Comparison of ENCODE assay signal across 13 cellular contexts in genomic region chr6:26321005-26321404, GRCh38. TPM values are rescaled to one million over a fixed set of nuclear protein-coding genes. Genes with fewer than 3 reads are reported as not detected.
A peak's percentile ranks its signal among the peaks of the same experiment; 100 is the strongest.
DNase-seq lines count a peak whose midpoint lies in the region; ATAC-seq and TF ChIP-seq lines count a peak whose summit lies in the region.
"Had no signal": no experiment of that assay in that cellular context is flagged by ENCODE, and none has a peak within 500 bp of the region (broad histone marks: within the 10 kb centered on the region; RNA-seq: fewer than 3 reads in every experiment).

No MANE protein-coding gene starts in this region.

- H3K27me3 ChIP-seq in CD4-positive, alpha-beta T cell (ENCODE audit: control insufficient read depth, insufficient read depth, low read length), result no peaks in the 10 kb centered on the region
- H3K27me3 ChIP-seq: testis had no signal

- TF ChIP-seq CTCF in 22Rv1 (IDR thresholded peaks at IDR 0.05), result no peak
- no peak for TF ChIP-seq CTCF in CD4-positive, alpha-beta T cell (IDR thresholded peaks at IDR 0.05)

- H3K27ac ChIP-seq in 22Rv1, result peak overlapping the region; percentile 89
- no peak overlapping the region for H3K27ac ChIP-seq in CD4-positive, alpha-beta T cell (ENCODE audit: low read depth, low read length)
- peak overlapping the region; percentile 67 for H3K27ac ChIP-seq in KOPT-K1 (ENCODE audit: low read depth, low read length, poor library complexity, severe bottlenecking)

- TF ChIP-seq POLR2A in GM18505 (IDR thresholded peaks at IDR 0.05; ENCODE audit: borderline replicate concordance, extremely low read depth, insufficient read depth, insufficient read length), result no peak

- no peaks in the 10 kb centered on the region for H3K9me3 ChIP-seq in CD4-positive, alpha-beta T cell (ENCODE audit: control insufficient read depth, low read length)
- H3K9me3 ChIP-seq in KOPT-K1 (ENCODE audit: insufficient read depth, low read length, poor library complexity, severe bottlenecking), result no peaks in the 10 kb centered on the region
- H3K9me3 ChIP-seq: gastroesophageal sphincter, testis had no signal

- intact Hi-C loops in CD4-positive, alpha-beta T cell (cut with DNase I, micrococcal nuclease), result loop anchor here in 1 of 2 experiments (5.0 to 10.0 kb wide), 2 partner anchors 34 to 974 kb away; a partner anchor contains a TSS

- H3K36me3 ChIP-seq in KOPT-K1 (ENCODE audit: insufficient read depth, low read length), result no peaks in the 10 kb centered on the region
- H3K36me3 ChIP-seq: gastroesophageal sphincter had no signal

- POLR2A ChIA-PET in CD4-positive, alpha-beta T cell (lab: Charles Lee), result interaction anchor here (0.6 to 3.6 kb wide), 3 partner anchors 10 to 71 kb away, joined by 3 to 25 read pairs (median 18); a partner anchor contains a TSS

- ATAC-seq in CD4-positive, alpha-beta T cell (ENCODE audit: poor library complexity), result no peak
- ATAC-seq in HG03442 (IDR thresholded peaks at IDR 0.05; ENCODE audit: unreplicated experiment) (no peak), GM18505 (IDR thresholded peaks at IDR 0.05; ENCODE audit: unreplicated experiment) (no peak)
- ATAC-seq: gastroesophageal sphincter; naive thymus-derived CD8-positive, alpha-beta T cell had no signal

- H3K9me3 Mint-ChIP-seq in CD4-positive, alpha-beta T cell, result peaks cover 4% of the 10 kb centered on the region
- H3K9me3 Mint-ChIP-seq in activated naive CD8-positive, alpha-beta T cell treated with anti-CD3 and anti-CD28 coated beads for 36 hours, result no peaks in the 10 kb centered on the region

- CTCF ChIA-PET in CD4-positive, alpha-beta T cell (lab: Charles Lee), result interaction anchor here (3.1 kb wide), 1 partner anchor 21 kb away, joined by 10 read pairs; no protein-coding TSS in a partner anchor

- H3K27me3 Mint-ChIP-seq in CD4-positive, alpha-beta T cell, result peaks cover 27% of the 10 kb centered on the region
- H3K27me3 Mint-ChIP-seq in activated naive CD8-positive, alpha-beta T cell treated with anti-CD3 and anti-CD28 coated beads for 36 hours, result peaks cover 50% of the 10 kb centered on the region

- DNase-seq in CD4-positive, alpha-beta T cell, result no peak
- DNase-seq in activated naive CD8-positive, alpha-beta T cell treated with anti-CD3 and anti-CD28 coated beads for 36 hours, result no peak
- DNase-seq in superior temporal gyrus (ENCODE audit: extremely low spot score) (no peak), SK-N-DZ (ENCODE audit: low spot score) (no peak)
- DNase-seq: anterior cingulate cortex; naive thymus-derived CD8-positive, alpha-beta T cell; NCI-H187; testis had no signal

- peak overlapping the region; percentile 30 for H3K27ac Mint-ChIP-seq in CD4-positive, alpha-beta T cell
- H3K27ac Mint-ChIP-seq in activated naive CD8-positive, alpha-beta T cell treated with anti-CD3 and anti-CD28 coated beads for 36 hours, result peak overlapping the region; percentile 64

- peaks cover 14% of the 10 kb centered on the region for H3K36me3 Mint-ChIP-seq in CD4-positive, alpha-beta T cell (ENCODE audit: low read depth)
- peaks cover 2% of the 10 kb centered on the region for H3K36me3 Mint-ChIP-seq in activated naive CD8-positive, alpha-beta T cell treated with anti-CD3 and anti-CD28 coated beads for 36 hours
- H3K36me3 Mint-ChIP-seq: naive thymus-derived CD8-positive, alpha-beta T cell had no signal

- peaks cover 20% of the 10 kb centered on the region for H3K4me1 Mint-ChIP-seq in CD4-positive, alpha-beta T cell (ENCODE audit: low read depth)
- peaks cover 20% of the 10 kb centered on the region for H3K4me1 Mint-ChIP-seq in activated naive CD8-positive, alpha-beta T cell treated with anti-CD3 and anti-CD28 coated beads for 36 hours

- no peak overlapping the region for H3K4me3 Mint-ChIP-seq in CD4-positive, alpha-beta T cell
- H3K4me3 Mint-ChIP-seq in activated naive CD8-positive, alpha-beta T cell treated with anti-CD3 and anti-CD28 coated beads for 36 hours, result peak overlapping the region; percentile 76

RNA-seq across cellular contexts. Expression of gene BTN3A2, which starts 44.0 kb away (rescaled TPM):
- total RNA-seq in CD4-positive, alpha-beta T cell, result 10 to 100 TPM; 40.6 to 45.5 TPM
- total RNA-seq in activated naive CD8-positive, alpha-beta T cell treated with anti-CD3 and anti-CD28 coated beads for 36 hours, result 10 to 100 TPM; 25.6 to 27.0 TPM
- polyA plus RNA-seq in SK-N-DZ (2014; cell fraction: cytosol; rRNA removed), result 0.13 and 0.29 TPM in 2 replicates
- polyA plus RNA-seq in SK-N-DZ (2014; cell fraction: nucleus; rRNA removed), result 0.18 and 2.4 TPM in 2 replicates
